ENCODE assay signal across 8 cellular contexts in genomic region chr1:145956776-145957442, GRCh38. TPM values are rescaled to one million over a fixed set of nuclear protein-coding genes. Genes with fewer than 3 reads are reported as not detected.
DNase-seq lines count a peak whose midpoint lies in the region; ATAC-seq lines count a peak whose summit lies in the region.

No MANE protein-coding gene starts in this region.

- peak in 1 of 2 donors; percentile 9 for DNase-seq in activated T-cell treated with anti-CD3 and anti-CD28 coated beads, Interleukin-2, amount 50 U/mL, for 72 hours
- DNase-seq in activated T-cell treated with anti-CD3 and anti-CD28 coated beads, Interleukin-2, amount 50 U/mL, for 1 hour = no peak
- DNase-seq in immature natural killer cell (peak in 1 of 3 donors; percentile 19), activated gamma-delta T cell (lab: John Stamatoyannopoulos, UW) (no peak)
- DNase-seq in stimulated activated effector memory CD8-positive, alpha-beta T cell treated with anti-CD3 and anti-CD28 coated beads, Interleukin-12 subunit alpha, Interleukin-12 subunit beta, amount 100 ng/mL, for 72 hours (ENCODE audit: low spot score in 2 of 2) = no peak

- no peak for ATAC-seq in activated T-cell treated with anti-CD3 and anti-CD28 coated beads, Interleukin-2, amount 50 U/mL, for 72 hours (replicated peaks in 1 of 2)
- ATAC-seq in stimulated activated effector memory CD8-positive, alpha-beta T cell treated with anti-CD3 and anti-CD28 coated beads, Interleukin-12 subunit alpha, Interleukin-12 subunit beta, amount 100 ng/mL, for 72 hours = no peak
- ATAC-seq in HG02852 (IDR thresholded peaks at IDR 0.05; ENCODE audit: unreplicated experiment) = no peak
- ATAC-seq in GM19452 (IDR thresholded peaks at IDR 0.05; ENCODE audit: unreplicated experiment) = no peak

- H3K27ac ChIP-seq in angular gyrus (ENCODE audit: low read depth, low read length) = peak overlapping the region; percentile 87

- peak overlapping the region; percentile 84 to 96 for H3K4me3 Mint-ChIP-seq in activated T-cell treated with anti-CD3 and anti-CD28 coated beads, Interleukin-2, amount 50 U/mL, for 72 hours
- peak overlapping the region; percentile 88 to 98 (median 95) for H3K4me3 Mint-ChIP-seq in immature natural killer cell
- H3K4me3 Mint-ChIP-seq in stimulated activated effector memory CD8-positive, alpha-beta T cell treated with anti-CD3 and anti-CD28 coated beads, Interleukin-12 subunit alpha, Interleukin-12 subunit beta, amount 100 ng/mL, for 72 hours = peak overlapping the region; percentile 75

- H3K27ac Mint-ChIP-seq in activated T-cell treated with anti-CD3 and anti-CD28 coated beads, Interleukin-2, amount 50 U/mL, for 72 hours = peak overlapping the region; percentile 94
- peak overlapping the region; percentile 86 to 96 (median 94) for H3K27ac Mint-ChIP-seq in immature natural killer cell
- H3K27ac Mint-ChIP-seq in stimulated activated effector memory CD8-positive, alpha-beta T cell treated with anti-CD3 and anti-CD28 coated beads, Interleukin-12 subunit alpha, Interleukin-12 subunit beta, amount 100 ng/mL, for 72 hours = peak overlapping the region; percentile 73

- H3K36me3 Mint-ChIP-seq in activated T-cell treated with anti-CD3 and anti-CD28 coated beads, Interleukin-2, amount 50 U/mL, for 72 hours (ENCODE audit: insufficient read depth in 2 of 2) = peaks cover 3 to 10% of the 10 kb centered on the region in 2 donors
- no peaks in the 10 kb centered on the region for H3K36me3 Mint-ChIP-seq in immature natural killer cell
- peaks cover 24% of the 10 kb centered on the region for H3K36me3 Mint-ChIP-seq in stimulated activated effector memory CD8-positive, alpha-beta T cell treated with anti-CD3 and anti-CD28 coated beads, Interleukin-12 subunit alpha, Interleukin-12 subunit beta, amount 100 ng/mL, for 72 hours

- H3K9me3 Mint-ChIP-seq in activated T-cell treated with anti-CD3 and anti-CD28 coated beads, Interleukin-2, amount 50 U/mL, for 72 hours = no peaks in the 10 kb centered on the region
- H3K9me3 Mint-ChIP-seq in immature natural killer cell = no peaks in the 10 kb centered on the region
- H3K9me3 Mint-ChIP-seq in stimulated activated effector memory CD8-positive, alpha-beta T cell treated with anti-CD3 and anti-CD28 coated beads, Interleukin-12 subunit alpha, Interleukin-12 subunit beta, amount 100 ng/mL, for 72 hours = no peaks in the 10 kb centered on the region

- H3K27me3 Mint-ChIP-seq in activated T-cell treated with anti-CD3 and anti-CD28 coated beads, Interleukin-2, amount 50 U/mL, for 72 hours (ENCODE audit: low read depth) = no peaks in the 10 kb centered on the region
- peaks cover 2 to 7% (median 5%) of the 10 kb centered on the region in 3 donors for H3K27me3 Mint-ChIP-seq in immature natural killer cell (ENCODE audit: low read depth in 3 of 3)

- H3K4me1 Mint-ChIP-seq in activated T-cell treated with anti-CD3 and anti-CD28 coated beads, Interleukin-2, amount 50 U/mL, for 72 hours (ENCODE audit: low read depth) = peaks cover 74% of the 10 kb centered on the region
- peaks cover 78 to 80% of the 10 kb centered on the region in 2 donors for H3K4me1 Mint-ChIP-seq in immature natural killer cell
- H3K4me1 Mint-ChIP-seq in stimulated activated effector memory CD8-positive, alpha-beta T cell treated with anti-CD3 and anti-CD28 coated beads, Interleukin-12 subunit alpha, Interleukin-12 subunit beta, amount 100 ng/mL, for 72 hours = peaks cover 75% of the 10 kb centered on the region

RNA-seq across cellular contexts. Expression of gene LIX1L, which starts 0.9 kb away (rescaled TPM):
- total RNA-seq in activated T-cell treated with anti-CD3 and anti-CD28 coated beads, Interleukin-2, amount 50 U/mL, for 72 hours = 10 to 100 TPM; 36.9 to 39.5 TPM
- 10 to 100 TPM; 17.9 to 28.0 (median 20.7) TPM for polyA plus RNA-seq in immature natural killer cell

RNA-seq across cellular contexts. Expression of gene ANKRD34A, which starts 7.5 kb away (rescaled TPM):
- 1 to 10 TPM; 2.6 to 3.6 TPM for total RNA-seq in activated T-cell treated with anti-CD3 and anti-CD28 coated beads, Interleukin-2, amount 50 U/mL, for 72 hours
- polyA plus RNA-seq in immature natural killer cell = under 1 TPM in 2 of 3 donors, not detected in 1; 0.11 to 0.55 TPM

RNA-seq across cellular contexts. Expression of gene POLR3GL, which starts 7.6 kb away (rescaled TPM):
- total RNA-seq in activated T-cell treated with anti-CD3 and anti-CD28 coated beads, Interleukin-2, amount 50 U/mL, for 72 hours = 10 to 100 TPM; 32.5 to 36.1 TPM
- polyA plus RNA-seq in immature natural killer cell = 100 to 1,000 TPM; 112 to 207 (median 119) TPM

RNA-seq across cellular contexts. Expression of gene RBM8A, which starts 29.6 kb away (rescaled TPM):
- total RNA-seq in activated T-cell treated with anti-CD3 and anti-CD28 coated beads, Interleukin-2, amount 50 U/mL, for 72 hours = 100 to 1,000 TPM; 238 to 244 TPM
- polyA plus RNA-seq in immature natural killer cell = 100 to 1,000 TPM; 175 to 256 (median 194) TPM

RNA-seq across cellular contexts. Expression of gene PEX11B, which starts 38.4 kb away (rescaled TPM):
- 10 to 100 TPM; 39.8 to 44.0 TPM for total RNA-seq in activated T-cell treated with anti-CD3 and anti-CD28 coated beads, Interleukin-2, amount 50 U/mL, for 72 hours
- polyA plus RNA-seq in immature natural killer cell = 10 to 100 TPM; 40.2 to 73.0 (median 56.9) TPM
